Comparison of ENCODE assay signal across 8 cellular contexts in genomic region chr1:61740970-61741681, GRCh38. TPM values are rescaled to one million over a fixed set of nuclear protein-coding genes. Genes with fewer than 3 reads are reported as not detected.
DNase-seq lines count a peak whose midpoint lies in the region; ATAC-seq, FAIRE-seq and TF ChIP-seq lines count a peak whose summit lies in the region.
"Not testable (repeated sequence)": the region's sequence is repeated elsewhere in the genome, so short reads cannot be mapped to it uniquely, and the experiment has no call there.

No MANE protein-coding gene starts in this region.

- peak overlapping the region; percentile 94 to 98 (median 96) for H3K4me3 Mint-ChIP-seq in CD4-positive, alpha-beta memory T cell
- H3K4me3 Mint-ChIP-seq in IgD-negative memory B cell (peak overlapping the region; percentile 93 to 97 (median 94)), T-helper 17 cell (peak overlapping the region; percentile 92), endodermal cell (peak overlapping the region; percentile 84)

- not testable (repeated sequence) for TF ChIP-seq EP300 in suprapubic skin (IDR thresholded peaks at IDR 0.05)

- 91% methylated on average over 14 of the region's 18 CpGs; no CpG with 5 or more reads in 1 of the 2 experiments for WGBS in endodermal cell (ENCODE audit: insufficient coverage in 1 of 2, insufficient read length in 1 of 2), 2 experiments
- 87% methylated on average over 18 of the region's 18 CpGs for WGBS in suprapubic skin

- H3K79me2 ChIP-seq in keratinocyte (ENCODE audit: control insufficient read depth, insufficient read depth, low read length) = peaks cover 34% of the 10 kb centered on the region
- H3K79me2 ChIP-seq in osteoblast (ENCODE audit: insufficient read depth, low read length) = not testable (repeated sequence)

- dilution Hi-C loops in keratinocyte (cut with MboI; ENCODE audit: extremely low pct_ligation_motif_present, low sequenced_read_pairs) = not testable (repeated sequence)

- H3K9me1 ChIP-seq in keratinocyte (ENCODE audit: control insufficient read depth, extremely low read depth, insufficient read depth, low read length) = not testable (repeated sequence)

- not testable (repeated sequence) for FAIRE-seq in keratinocyte (lab: Jason Lieb, UNC)

- peak overlapping the region; percentile 59 for H3K27ac ChIP-seq in CD4-positive, alpha-beta memory T cell (ENCODE audit: low read depth, low read length)
- H3K27ac ChIP-seq in endodermal cell (ENCODE audit: low read depth, low read length); osteoblast (ENCODE audit: low read depth, low read length): not testable (repeated sequence)
- H3K27ac ChIP-seq in keratinocyte (ENCODE audit: control insufficient read depth, insufficient read depth, low read length) = peak overlapping the region; percentile 94
- peak overlapping the region; percentile 97 for H3K27ac ChIP-seq in suprapubic skin

- intact Hi-C loops in CD4-positive, alpha-beta memory T cell (cut with micrococcal nuclease) = not testable (repeated sequence)

- H3K4me1 Mint-ChIP-seq in CD4-positive, alpha-beta memory T cell = peaks cover 25 to 36% (median 30%) of the 10 kb centered on the region in 4 donors
- H3K4me1 Mint-ChIP-seq in IgD-negative memory B cell = peaks cover 11 to 18% (median 13%) of the 10 kb centered on the region in 3 donors
- H3K4me1 Mint-ChIP-seq in T-helper 17 cell = peaks cover 22% of the 10 kb centered on the region
- peaks cover 18% of the 10 kb centered on the region for H3K4me1 Mint-ChIP-seq in endodermal cell

- not testable (repeated sequence) for H3K9ac ChIP-seq in endodermal cell (ENCODE audit: extremely low read depth, low read length, poor library complexity, severe bottlenecking)
- peak overlapping the region; percentile 91 for H3K9ac ChIP-seq in keratinocyte (ENCODE audit: control insufficient read depth, extremely low read depth, insufficient read depth, low read length)

- not testable (repeated sequence) for H3K36me3 Mint-ChIP-seq in CD4-positive, alpha-beta memory T cell; IgD-negative memory B cell; T-helper 17 cell (ENCODE audit: low read depth); activated naive CD4-positive, alpha-beta T cell treated with anti-CD3 and anti-CD28 coated beads, Interleukin-2, amount 50 U/mL, for 72 hours; endodermal cell (ENCODE audit: low read depth)

- H4K20me1 ChIP-seq in keratinocyte (ENCODE audit: control insufficient read depth, extremely low read depth, insufficient read depth, low read length); osteoblast (ENCODE audit: insufficient read depth, low read length): not testable (repeated sequence)

- not testable (repeated sequence) for H3K27me3 Mint-ChIP-seq in CD4-positive, alpha-beta memory T cell; IgD-negative memory B cell; T-helper 17 cell; endodermal cell (ENCODE audit: insufficient read depth)

- ATAC-seq in T-helper 17 cell; activated naive CD4-positive, alpha-beta T cell treated with anti-CD3 and anti-CD28 coated beads, Interleukin-2, amount 50 U/mL, for 72 hours: not testable (repeated sequence)

- POLR2A ChIA-PET in CD4-positive, alpha-beta memory T cell (lab: Charles Lee; ENCODE audit: partially characterized antibody) = interaction anchor here (0.9 to 1.2 kb wide), 2 partner anchors 16 to 44 kb away, joined by 3 to 4 read pairs; no protein-coding TSS in a partner anchor

- CTCF ChIA-PET in CD4-positive, alpha-beta memory T cell (lab: Charles Lee; ENCODE audit: partially characterized antibody) = not testable (repeated sequence)

- TF ChIP-seq CTCF in endodermal cell (conservative IDR thresholded peaks at IDR 0.05); keratinocyte (optimal IDR thresholded peaks at IDR 0.05 in 1 of 3, IDR thresholded peaks at IDR 0.05 in 1 of 3, conservative IDR thresholded peaks at IDR 0.05 in 1 of 3; ENCODE audit: extremely low read depth in 1 of 3, insufficient read depth in 2 of 3, low read length in 3 of 3); osteoblast (IDR thresholded peaks at IDR 0.05; ENCODE audit: extremely low read depth, low read depth, low read length); suprapubic skin (IDR thresholded peaks at IDR 0.05): not testable (repeated sequence)

- H3K36me3 ChIP-seq in CD4-positive, alpha-beta memory T cell (ENCODE audit: insufficient read depth, low read length); endodermal cell (ENCODE audit: control insufficient read depth, insufficient read depth, low read length); keratinocyte (ENCODE audit: control insufficient read depth in 2 of 2, extremely low read depth in 1 of 2, insufficient read depth in 2 of 2, low read length in 2 of 2); osteoblast (ENCODE audit: insufficient read depth, low read length); suprapubic skin: not testable (repeated sequence)

- H2AFZ ChIP-seq in keratinocyte (ENCODE audit: control insufficient read depth, low read length) = peak overlapping the region; percentile 96
- H2AFZ ChIP-seq in osteoblast (ENCODE audit: low read length) = not testable (repeated sequence)

- peak overlapping the region; percentile 92 for H3K4me2 ChIP-seq in keratinocyte (ENCODE audit: control insufficient read depth, extremely low read depth, insufficient read depth, low read depth, low read length)
- H3K4me2 ChIP-seq in osteoblast (ENCODE audit: insufficient read depth, low read length) = peak overlapping the region; percentile 88

- H3K9me3 ChIP-seq in CD4-positive, alpha-beta memory T cell (ENCODE audit: control insufficient read depth in 1 of 2, low read length in 2 of 2); T-helper 17 cell (ENCODE audit: control insufficient read depth, low read length, poor library complexity, severe bottlenecking); endodermal cell (ENCODE audit: control insufficient read depth, low read length); keratinocyte (ENCODE audit: control insufficient read depth, low read depth, low read length); osteoblast (ENCODE audit: low read depth, low read length); suprapubic skin: not testable (repeated sequence)

- H3K27ac Mint-ChIP-seq in CD4-positive, alpha-beta memory T cell = peak overlapping the region; percentile 24 to 96 (median 93)
- peak overlapping the region in 2 of 3 donors; percentile 57 to 95 for H3K27ac Mint-ChIP-seq in IgD-negative memory B cell
- peak overlapping the region; percentile 89 for H3K27ac Mint-ChIP-seq in T-helper 17 cell
- peak overlapping the region; percentile 6 to 93 for H3K27ac Mint-ChIP-seq in activated naive CD4-positive, alpha-beta T cell treated with anti-CD3 and anti-CD28 coated beads, Interleukin-2, amount 50 U/mL, for 72 hours
- peak overlapping the region; percentile 26 for H3K27ac Mint-ChIP-seq in endodermal cell

- peaks cover 26% of the 10 kb centered on the region for H3K4me1 ChIP-seq in CD4-positive, alpha-beta memory T cell (ENCODE audit: insufficient read depth, low read length)
- H3K4me1 ChIP-seq in endodermal cell (ENCODE audit: control insufficient read depth, insufficient read depth, low read length); osteoblast (ENCODE audit: insufficient read depth, low read length): not testable (repeated sequence)
- H3K4me1 ChIP-seq in keratinocyte (ENCODE audit: control insufficient read depth, extremely low read depth, insufficient read depth, low read length) (peaks cover 20% of the 10 kb centered on the region), suprapubic skin (peaks cover 18% of the 10 kb centered on the region)

- not testable (repeated sequence) for H3K27me3 ChIP-seq in CD4-positive, alpha-beta memory T cell (ENCODE audit: insufficient read depth, low read length); endodermal cell (ENCODE audit: control insufficient read depth, insufficient read depth, low read length, poor library complexity, severe bottlenecking); keratinocyte (ENCODE audit: control insufficient read depth, extremely low read depth, insufficient read depth, low read length); osteoblast (ENCODE audit: insufficient read depth, low read length); suprapubic skin

- H3K4me3 ChIP-seq in CD4-positive, alpha-beta memory T cell (ENCODE audit: low read length in 2 of 2); osteoblast (ENCODE audit: insufficient read depth, low read length): not testable (repeated sequence)
- H3K4me3 ChIP-seq in endodermal cell (ENCODE audit: low read length) = peak overlapping the region; percentile 89
- peak overlapping the region in 1 of 3 experiments; percentile 94 for H3K4me3 ChIP-seq in keratinocyte (ENCODE audit: control insufficient read depth in 2 of 3, extremely low read depth in 1 of 3, insufficient read depth in 2 of 3, low read depth in 1 of 3, low read length in 3 of 3)
- H3K4me3 ChIP-seq in suprapubic skin = peak overlapping the region; percentile 94

- TF ChIP-seq POLR2A in suprapubic skin (IDR thresholded peaks at IDR 0.05) = not testable (repeated sequence)

- DNase-seq in CD4-positive, alpha-beta memory T cell; T-helper 17 cell; activated naive CD4-positive, alpha-beta T cell treated with anti-CD3 and anti-CD28 coated beads, Interleukin-2, amount 50 U/mL, for 72 hours (ENCODE audit: low spot score in 2 of 2); endodermal cell; keratinocyte (ENCODE audit: low read depth, low spot score); osteoblast (ENCODE audit: insufficient read length, low spot score, missing footprints); suprapubic skin (ENCODE audit: low spot score in 2 of 2): not testable (repeated sequence)

- not testable (repeated sequence) for H3K9me3 Mint-ChIP-seq in CD4-positive, alpha-beta memory T cell; IgD-negative memory B cell; activated naive CD4-positive, alpha-beta T cell treated with anti-CD3 and anti-CD28 coated beads, Interleukin-2, amount 50 U/mL, for 72 hours; endodermal cell

RNA-seq across cellular contexts. Expression of gene PATJ, which starts 1.2 kb away (rescaled TPM):
- 10 to 100 TPM; 38.9 to 49.0 TPM for total RNA-seq in CD4-positive, alpha-beta memory T cell
- polyA plus RNA-seq in CD4-positive, alpha-beta memory T cell = 10 to 100 TPM; 10.1 to 37.1 TPM
- polyA plus RNA-seq in IgD-negative memory B cell (17.4 TPM), keratinocyte (19.7 to 28.1 TPM (median 24.1 TPM) in 3 replicates)
- total RNA-seq in T-helper 17 cell (10 to 100 TPM; 56.6 to 72.1 TPM), endodermal cell (10 to 100 TPM; 74.3 to 81.7 TPM), osteoblast (8.8 and 10.1 TPM in 2 replicates), suprapubic skin (100 to 1,000 TPM in 1 of 4 donors, 10 to 100 TPM in 3; 54.9 to 187 (median 62.1) TPM)
- total RNA-seq in activated naive CD4-positive, alpha-beta T cell treated with anti-CD3 and anti-CD28 coated beads, Interleukin-2, amount 50 U/mL, for 72 hours = 10 to 100 TPM; 21.5 to 24.7 TPM
- 7.4 TPM for polyA plus RNA-seq in endodermal cell (2013, experiment 1 of 2)
- 7.5 TPM for polyA plus RNA-seq in endodermal cell (2013, experiment 2 of 2)
- polyA plus RNA-seq in keratinocyte (2011; ENCODE audit: low read depth) = 87.9 TPM
- polyA plus RNA-seq in keratinocyte (2011; cell fraction: cytosol; rRNA removed) = 10.2 and 16.4 TPM in 2 replicates
- 49.3 and 55.9 TPM in 2 replicates for polyA plus RNA-seq in keratinocyte (2011; cell fraction: nucleus; rRNA removed)
- polyA plus RNA-seq in keratinocyte (2012; ENCODE audit: low replicate concordance) = 24.8 and 25.1 TPM in 2 replicates
- 14.8 to 126 TPM (median 57.2 TPM) in 3 replicates for polyA minus RNA-seq in keratinocyte
- polyA minus RNA-seq in keratinocyte (2011; cell fraction: cytosol; rRNA and poly(A)+ RNA removed) = 20.7 TPM
- 109 and 227 TPM in 2 replicates for polyA minus RNA-seq in keratinocyte (2011; cell fraction: nucleus; rRNA and poly(A)+ RNA removed)

RNA-seq across cellular contexts. Expression of gene TM2D1, which starts 16.2 kb away (rescaled TPM):
- 10 to 100 TPM; 50.7 to 55.1 TPM for total RNA-seq in CD4-positive, alpha-beta memory T cell
- polyA plus RNA-seq in CD4-positive, alpha-beta memory T cell = 10 to 100 TPM; 33.3 to 38.8 TPM
- 46.8 TPM for polyA plus RNA-seq in IgD-negative memory B cell
- 10 to 100 TPM; 17.7 to 22.1 TPM for total RNA-seq in T-helper 17 cell
- 10 to 100 TPM; 33.9 to 39.2 TPM for total RNA-seq in activated naive CD4-positive, alpha-beta T cell treated with anti-CD3 and anti-CD28 coated beads, Interleukin-2, amount 50 U/mL, for 72 hours
- 10 to 100 TPM; 24.1 to 32.9 TPM for total RNA-seq in endodermal cell
- 37.2 TPM for polyA plus RNA-seq in endodermal cell (2013, experiment 1 of 2)
- polyA plus RNA-seq in endodermal cell (2013, experiment 2 of 2) = 33.4 TPM
- polyA plus RNA-seq in keratinocyte = 51.1 to 70.2 TPM (median 51.5 TPM) in 3 replicates
- polyA plus RNA-seq in keratinocyte (2011; ENCODE audit: low read depth) = 20.4 TPM
- 40.6 and 62.4 TPM in 2 replicates for polyA plus RNA-seq in keratinocyte (2011; cell fraction: cytosol; rRNA removed)
- polyA plus RNA-seq in keratinocyte (2011; cell fraction: nucleus; rRNA removed) = 66.3 and 80.3 TPM in 2 replicates
- polyA plus RNA-seq in keratinocyte (2012; ENCODE audit: low replicate concordance) = 40.8 and 43.9 TPM in 2 replicates
- 6.4 to 24.6 TPM (median 19.3 TPM) in 3 replicates for polyA minus RNA-seq in keratinocyte
- 33.0 TPM for polyA minus RNA-seq in keratinocyte (2011; cell fraction: cytosol; rRNA and poly(A)+ RNA removed)
- polyA minus RNA-seq in keratinocyte (2011; cell fraction: nucleus; rRNA and poly(A)+ RNA removed) = 31.9 and 47.5 TPM in 2 replicates
- 40.2 and 42.1 TPM in 2 replicates for total RNA-seq in osteoblast
- total RNA-seq in suprapubic skin = 10 to 100 TPM; 37.6 to 67.2 (median 52.8) TPM

Comparison
In these comparisons a context has a peak if more than half of its experiments do, and no peak if none do; other contexts are left out.
1. H3K27ac Mint-ChIP-seq: peak in every context shown above with its lines; median percentile 93 in CD4-positive, alpha-beta memory T cell; 89 in T-helper 17 cell; 76 in IgD-negative memory B cell; 50 in activated naive CD4-positive, alpha-beta T cell treated with anti-CD3 and anti-CD28 coated beads, Interleukin-2, amount 50 U/mL, for 72 hours; 26 in endodermal cell.